In the genomic region with DNA sequence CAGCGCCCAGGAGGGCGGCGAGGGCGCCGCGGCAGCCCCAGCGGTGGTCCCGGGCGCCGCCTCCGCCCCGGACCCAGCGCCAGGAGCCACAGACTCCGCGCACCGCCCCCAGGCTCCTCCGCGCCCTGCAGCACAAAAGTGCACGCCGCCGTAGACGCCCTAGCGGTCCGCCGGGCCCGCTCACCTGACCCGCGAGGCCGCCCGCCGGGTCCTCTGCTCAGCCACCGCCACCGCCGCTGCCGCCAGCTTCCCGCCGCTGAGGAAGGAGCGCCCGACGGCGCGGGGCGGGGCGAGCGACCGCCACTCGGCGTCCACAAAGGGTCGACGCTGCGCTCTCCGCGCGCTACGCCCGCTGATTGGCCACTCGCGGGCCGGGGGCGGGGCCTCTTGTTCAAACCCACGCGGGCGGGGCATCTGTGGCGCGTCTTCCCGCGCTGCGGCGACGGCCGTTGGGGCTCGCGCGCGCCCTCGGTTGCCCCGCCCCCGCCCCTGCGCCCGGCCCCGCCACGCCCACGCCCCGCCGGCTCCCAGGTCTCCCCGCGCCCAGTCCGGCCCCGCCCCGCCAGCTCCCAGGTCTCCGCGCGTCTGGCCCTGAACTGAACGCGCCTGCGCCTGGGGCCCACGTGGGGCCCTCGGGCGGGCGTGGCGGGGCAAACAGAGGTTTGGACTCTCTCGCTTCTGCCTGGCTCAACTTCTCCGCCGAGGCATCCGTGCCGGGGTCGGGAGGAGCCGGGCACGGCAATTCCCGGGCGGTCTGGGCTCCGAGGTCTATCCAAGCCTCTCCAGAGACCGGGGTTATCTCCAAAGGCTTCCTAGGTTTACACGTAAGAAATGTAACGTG, we compare ENCODE assay signal across 8 cellular contexts. TPM values are rescaled to one million over a fixed set of nuclear protein-coding genes. Genes with fewer than 3 reads are reported as not detected.
DNase-seq lines count a peak whose midpoint lies in the region; ATAC-seq and TF ChIP-seq lines count a peak whose summit lies in the region.

A gene (minus strand): TSS at position 269 of the 841 bp plus-strand sequence. CDS start 9,154 bp downstream, outside the sequence.

- H2BK120ac ChIP-seq in IMR-90 (ENCODE audit: low read depth, low read length), result peak within 1 kb of the TSS; percentile 35; the same call in 1 of the 2 replicates

- H3K4me3 ChIP-seq in IMR-90 (ENCODE audit: insufficient read depth, low read depth, low read length) (peak within 1 kb of the TSS; percentile 91), mucosa of rectum (ENCODE audit: low read length in 2 of 2) (peak within 1 kb of the TSS; percentile 76 to 89)

- H2BK20ac ChIP-seq in IMR-90 (ENCODE audit: low read depth, low read length), result peak within 1 kb of the TSS; percentile 23; the same call in 1 of the 2 replicates

- WGBS in IMR-90 (ENCODE audit: extremely low coverage in 2 of 2, insufficient read length in 1 of 2), 2 experiments, result 0% methylated on average over 33 of the region's 115 CpGs; no CpG with 5 or more reads in 1 of the 2 experiments

- ATAC-seq in GM21529 (IDR thresholded peaks at IDR 0.05; ENCODE audit: unreplicated experiment) (peak; percentile 72), IMR-90 (ENCODE audit: low read depth) (peak; percentile 91)

- TF ChIP-seq POLR2A in IMR-90 (IDR thresholded peaks at IDR 0.05; ENCODE audit: low read depth, low read length), result peak; percentile 84

- H2AK5ac ChIP-seq in IMR-90 (ENCODE audit: low read depth, low read length), result peak within 1 kb of the TSS; percentile 87

- peak within 1 kb of the TSS; percentile 86 for H3K23ac ChIP-seq in IMR-90 (ENCODE audit: low read depth, low read length)

- peaks cover 10 to 24% of the 10 kb centered on the region in 2 experiments; a peak in 3 of 4 replicates for H3K79me1 ChIP-seq in IMR-90 (ENCODE audit: low read depth in 1 of 2, low read length in 2 of 2)

- H3K18ac ChIP-seq in IMR-90 (ENCODE audit: low read depth, low read length), result peak within 1 kb of the TSS; percentile 2; the same call in 1 of the 2 replicates

- H3K4ac ChIP-seq in IMR-90 (ENCODE audit: low read depth, low read length), result peak within 1 kb of the TSS; percentile 83

- H3K9ac ChIP-seq in IMR-90 (ENCODE audit: low read depth, low read length), result peak within 1 kb of the TSS; percentile 96
- H3K9ac ChIP-seq in mucosa of rectum (ENCODE audit: low read depth in 1 of 2, low read length in 2 of 2), result peak within 1 kb of the TSS; percentile 84 to 94

- H3K27ac ChIP-seq in IMR-90 (ENCODE audit: insufficient read depth, low read length) (peak within 1 kb of the TSS; percentile 89), epithelial cell of prostate (peak within 1 kb of the TSS; percentile 99), mucosa of rectum (ENCODE audit: low read depth in 2 of 2, low read length in 2 of 2) (peak within 1 kb of the TSS; percentile 80 to 91)

- peak within 1 kb of the TSS; percentile 89 for H2AFZ ChIP-seq in IMR-90 (replicated peaks; ENCODE audit: low read length, poor library complexity)

- no TSS peak for BruUV-seq in IMR-90 (replicated peaks; lab: Mats Ljungman, UMichigan)

- no peak for TF ChIP-seq CTCF in IMR-90 (conservative IDR thresholded peaks at IDR 0.05; ENCODE audit: low read depth, low read length)

- H3K4me2 ChIP-seq in IMR-90 (ENCODE audit: low read depth, low read length), result peak within 1 kb of the TSS; percentile 98

- peak within 1 kb of the TSS; percentile 69 for H4K91ac ChIP-seq in IMR-90 (ENCODE audit: insufficient read depth, low read depth, low read length)

- dilution Hi-C loops in IMR-90 (cut with HindIII; ENCODE audit: low sequenced_read_pairs, unreplicated experiment), result no loop called here

- H3K27me3 ChIP-seq in IMR-90 (ENCODE audit: control insufficient read depth, insufficient read depth, low read length), result no peaks in the 10 kb centered on the region
- H3K27me3 ChIP-seq in mucosa of rectum (ENCODE audit: control insufficient read depth in 2 of 2, insufficient read depth in 2 of 2, low read length in 2 of 2), result no peaks in the 10 kb centered on the region

- peak within 1 kb of the TSS; percentile 84 for H3K56ac ChIP-seq in IMR-90 (ENCODE audit: extremely low read depth, insufficient read depth, low read length)

- peak within 1 kb of the TSS; percentile 60 for H2BK5ac ChIP-seq in IMR-90 (ENCODE audit: low read depth, low read length, poor library complexity, severe bottlenecking)

- H4K5ac ChIP-seq in IMR-90 (ENCODE audit: low read depth, low read length), result peak within 1 kb of the TSS; percentile 61

- peak within 1 kb of the TSS; percentile 31; the same call in 1 of the 3 replicates for H2BK15ac ChIP-seq in IMR-90 (ENCODE audit: low read depth, low read length)

- peak within 1 kb of the TSS; percentile 94 for H3K14ac ChIP-seq in IMR-90 (replicated peaks; ENCODE audit: low read depth, low read length)

- peak within 1 kb of the TSS; percentile 84 to 90 for H4K8ac ChIP-seq in IMR-90 (ENCODE audit: low read depth in 2 of 2, low read length in 2 of 2)

- H3K4me1 ChIP-seq in IMR-90 (ENCODE audit: control insufficient read depth, insufficient read depth, low read length), result peaks cover 15% of the 10 kb centered on the region
- H3K4me1 ChIP-seq in mucosa of rectum (ENCODE audit: control insufficient read depth in 2 of 2, insufficient read depth in 2 of 2, low read length in 2 of 2), result peaks cover 20 to 30% of the 10 kb centered on the region in 2 donors

- DNase-seq in DMS 273 treated with DMSO at 0.1 percent for 48 hours (lab: John Stamatoyannopoulos, UW) (peak; percentile 97), IMR-90 (peak; percentile 93), OCI-M2 (lab: John Stamatoyannopoulos, UW; ENCODE audit: unreplicated experiment) (peak; percentile 86), activated T-cell treated with anti-CD3 and anti-CD28 coated beads for 4 hours (peak; percentile 97), epithelial cell of prostate (ENCODE audit: low read depth, low spot score) (peak; percentile 60)
- DNase-seq in stimulated activated CD8-positive, alpha-beta memory T cell treated with anti-CD3 and anti-CD28 coated beads, Interleukin-4, amount 100 ng/mL, for 48 hours, result peak; percentile 97

- H3K36me3 ChIP-seq in IMR-90 (ENCODE audit: control insufficient read depth, insufficient read depth, low read length) (no peaks in the 10 kb centered on the region), mucosa of rectum (ENCODE audit: control insufficient read depth in 2 of 2, insufficient read depth in 2 of 2, low read length in 2 of 2) (no peaks in the 10 kb centered on the region)

- POLR2A ChIA-PET in IMR-90 (lab: Charles Lee; ENCODE audit: unreplicated experiment), result interaction anchor here (0.7 to 1.3 kb wide), 2 partner anchors 35 to 304 kb away, joined by 3 to 4 read pairs; a partner anchor contains a TSS

- H4K20me1 ChIP-seq in IMR-90 (ENCODE audit: insufficient read depth, low read length), result peaks cover 28% of the 10 kb centered on the region

- peaks cover 10% of the 10 kb centered on the region for H3K9me1 ChIP-seq in IMR-90 (ENCODE audit: insufficient read depth, low read length)

- H2AK9ac ChIP-seq in IMR-90 (replicated peaks; ENCODE audit: low read depth, low read length, poor library complexity), result peak within 1 kb of the TSS; percentile 89

- in situ Hi-C loops in IMR-90 (cut with MboI; ENCODE audit: low sequenced_read_pairs), result no loop called here

- H3K9me3 ChIP-seq in IMR-90 (ENCODE audit: control insufficient read depth, insufficient read depth, low read length), result no peaks in the 10 kb centered on the region
- no peaks in the 10 kb centered on the region for H3K9me3 ChIP-seq in mucosa of rectum (ENCODE audit: control insufficient read depth in 2 of 2, low read length in 2 of 2)

- intact Hi-C loops in IMR-90 (cut with micrococcal nuclease), result loop anchor here (2.0 kb wide), 1 partner anchor 44 kb away; no protein-coding TSS in a partner anchor

- CTCF ChIA-PET in IMR-90 (lab: Yijun Ruan, JAX), result interaction anchor here (1.0 to 1.5 kb wide), 2 partner anchors 21 to 24 kb away, joined by 4 read pairs; no protein-coding TSS in a partner anchor

- no peak for TF ChIP-seq RAD21 in IMR-90 (IDR thresholded peaks at IDR 0.05; ENCODE audit: low read length)

TF ChIP-seq in IMR-90, 13 proteins besides CTCF, POLR2A, EP300 and RAD21:
- TF ChIP-seq NFE2L2 (IDR thresholded peaks at IDR 0.05; ENCODE audit: low read depth, low read length) (no peak), CHD1 (IDR thresholded peaks at IDR 0.05; ENCODE audit: low read depth, low read length) (no peak; the same call in 1 of the 2 replicates), MXI1 (IDR thresholded peaks at IDR 0.05; ENCODE audit: borderline replicate concordance, low read depth, low read length) (peak; percentile 85; the same call in 1 of the 2 replicates), MAZ (IDR thresholded peaks at IDR 0.05; ENCODE audit: borderline replicate concordance, low read depth, low read length) (peak; percentile 91), SMC3 (IDR thresholded peaks at IDR 0.05; ENCODE audit: low read depth, low read length) (no peak), BHLHE40 (IDR thresholded peaks at IDR 0.05; ENCODE audit: low read depth, low read length) (no peak)
- TF ChIP-seq, protein P1, sequence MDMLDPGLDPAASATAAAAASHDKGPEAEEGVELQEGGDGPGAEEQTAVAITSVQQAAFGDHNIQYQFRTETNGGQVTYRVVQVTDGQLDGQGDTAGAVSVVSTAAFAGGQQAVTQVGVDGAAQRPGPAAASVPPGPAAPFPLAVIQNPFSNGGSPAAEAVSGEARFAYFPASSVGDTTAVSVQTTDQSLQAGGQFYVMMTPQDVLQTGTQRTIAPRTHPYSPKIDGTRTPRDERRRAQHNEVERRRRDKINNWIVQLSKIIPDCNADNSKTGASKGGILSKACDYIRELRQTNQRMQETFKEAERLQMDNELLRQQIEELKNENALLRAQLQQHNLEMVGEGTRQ (IDR thresholded peaks at IDR 0.05; ENCODE audit: low read depth, low read length), result peak; percentile 98
- TF ChIP-seq, protein P2, sequence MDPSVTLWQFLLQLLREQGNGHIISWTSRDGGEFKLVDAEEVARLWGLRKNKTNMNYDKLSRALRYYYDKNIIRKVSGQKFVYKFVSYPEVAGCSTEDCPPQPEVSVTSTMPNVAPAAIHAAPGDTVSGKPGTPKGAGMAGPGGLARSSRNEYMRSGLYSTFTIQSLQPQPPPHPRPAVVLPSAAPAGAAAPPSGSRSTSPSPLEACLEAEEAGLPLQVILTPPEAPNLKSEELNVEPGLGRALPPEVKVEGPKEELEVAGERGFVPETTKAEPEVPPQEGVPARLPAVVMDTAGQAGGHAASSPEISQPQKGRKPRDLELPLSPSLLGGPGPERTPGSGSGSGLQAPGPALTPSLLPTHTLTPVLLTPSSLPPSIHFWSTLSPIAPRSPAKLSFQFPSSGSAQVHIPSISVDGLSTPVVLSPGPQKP (IDR thresholded peaks at IDR 0.05; ENCODE audit: borderline replicate concordance, low read depth, low read length), result no peak

RNA-seq across cellular contexts. Expression of the gene that starts here (rescaled TPM):
- total RNA-seq in IMR-90 (2012; rRNA removed), result 17.7 and 19.7 TPM in 2 replicates
- polyA plus RNA-seq in IMR-90 (2012; rRNA removed), result 18.6 and 21.4 TPM in 2 replicates
- 17.8 and 18.2 TPM in 2 replicates for polyA plus RNA-seq in IMR-90 (2012; cell fraction: cytosol; rRNA removed)
- 9.9 and 13.1 TPM in 2 replicates for polyA plus RNA-seq in IMR-90 (2012; cell fraction: nucleus; rRNA removed; ENCODE audit: low replicate concordance)

Comparison
In these comparisons a context has a peak if more than half of its experiments do, and no peak if none do; other contexts are left out.
1. Peak in every context shown above with its lines: DNase-seq, ATAC-seq, H3K4me3 ChIP-seq and H3K27ac ChIP-seq.